ENCODE assay signal across 8 cellular contexts in genomic region chr16:22008215-22009142, GRCh38. TPM values are rescaled to one million over a fixed set of nuclear protein-coding genes. Genes with fewer than 3 reads are reported as not detected.
DNase-seq lines count a peak whose midpoint lies in the region; ATAC-seq and TF ChIP-seq lines count a peak whose summit lies in the region.

No MANE protein-coding gene starts in this region.

- H3K27ac Mint-ChIP-seq in activated naive CD8-positive, alpha-beta T cell treated with anti-CD3 and anti-CD28 coated beads, Interleukin-2, amount 50 U/mL, for 24 hours = peak overlapping the region; percentile 62

- H3K4me3 ChIP-seq in MG63 (peak overlapping the region; percentile 96), iPS DF 6.9 (ENCODE audit: low read length) (peak overlapping the region; percentile 96), gastrocnemius medialis (peak overlapping the region; percentile 93 to 100 (median 98))

- peak; percentile 18 for ATAC-seq in GM18909 (IDR thresholded peaks at IDR 0.05; ENCODE audit: poor library complexity, unreplicated experiment)
- peak; percentile 39 for ATAC-seq in activated naive CD8-positive, alpha-beta T cell treated with anti-CD3 and anti-CD28 coated beads, Interleukin-2, amount 50 U/mL, for 24 hours
- peak; percentile 13 to 42 for ATAC-seq in gastrocnemius medialis
- no peak for ATAC-seq in GM21360 (IDR thresholded peaks at IDR 0.05; ENCODE audit: unreplicated experiment)

- H3K27me3 ChIP-seq in MG63 = no peaks in the 10 kb centered on the region; the same call in 1 of the 2 replicates
- no peaks in the 10 kb centered on the region for H3K27me3 ChIP-seq in iPS DF 6.9 (ENCODE audit: control insufficient read depth, insufficient read depth, low read length)
- H3K27me3 ChIP-seq in gastrocnemius medialis = no peaks in the 10 kb centered on the region

- H3K4me1 ChIP-seq in iPS DF 6.9 (ENCODE audit: control insufficient read depth, insufficient read depth, low read length) = no peaks in the 10 kb centered on the region; the same call in 1 of the 2 replicates
- peaks cover 20 to 33% of the 10 kb centered on the region in 2 donors for H3K4me1 ChIP-seq in gastrocnemius medialis

- intact Hi-C loops in gastrocnemius medialis (cut with DNase I; ENCODE audit: low total_unique reads) = loop anchor here (2.0 kb wide), 1 partner anchor 288 kb away; the partner anchor contains the start of gene POLR3E

- H3K27ac ChIP-seq in iPS DF 6.9 (ENCODE audit: low read length) = no peak overlapping the region
- H3K27ac ChIP-seq in gastrocnemius medialis = peak overlapping the region; percentile 69 to 88 (median 81)

- peaks cover 3% of the 10 kb centered on the region for H3K36me3 Mint-ChIP-seq in activated naive CD8-positive, alpha-beta T cell treated with anti-CD3 and anti-CD28 coated beads, Interleukin-2, amount 50 U/mL, for 24 hours (ENCODE audit: low read depth)

- no peaks in the 10 kb centered on the region for H3K27me3 Mint-ChIP-seq in activated naive CD8-positive, alpha-beta T cell treated with anti-CD3 and anti-CD28 coated beads, Interleukin-2, amount 50 U/mL, for 24 hours

- H3K4me1 Mint-ChIP-seq in activated naive CD8-positive, alpha-beta T cell treated with anti-CD3 and anti-CD28 coated beads, Interleukin-2, amount 50 U/mL, for 24 hours = peaks cover 53% of the 10 kb centered on the region

- peaks cover 3% of the 10 kb centered on the region; the same call in 1 of the 2 replicates for H3K36me3 ChIP-seq in MG63
- no peaks in the 10 kb centered on the region for H3K36me3 ChIP-seq in iPS DF 6.9 (ENCODE audit: control insufficient read depth, insufficient read depth, low read length)
- H3K36me3 ChIP-seq in gastrocnemius medialis = no peaks in the 10 kb centered on the region

- H3K9me3 ChIP-seq in MG63 = no peaks in the 10 kb centered on the region
- H3K9me3 ChIP-seq in iPS DF 6.9 (ENCODE audit: control insufficient read depth, insufficient read depth, low read length) = no peaks in the 10 kb centered on the region
- H3K9me3 ChIP-seq in gastrocnemius medialis = no peaks in the 10 kb centered on the region

- no peak for TF ChIP-seq POLR2A in gastrocnemius medialis (IDR thresholded peaks at IDR 0.05)

- H3K4me3 Mint-ChIP-seq in activated naive CD8-positive, alpha-beta T cell treated with anti-CD3 and anti-CD28 coated beads, Interleukin-2, amount 50 U/mL, for 24 hours = peak overlapping the region; percentile 87

- in situ Hi-C loops in gastrocnemius medialis (cut with MboI; ENCODE audit: low sequenced_read_pairs in 4 of 4) = loop anchor here (10.0 to 25.0 kb wide), 4 partner anchors 66 to 286 kb away; partner anchors contain the start of gene POLR3E (in 4 of the 4)

- H3K9me3 Mint-ChIP-seq in activated naive CD8-positive, alpha-beta T cell treated with anti-CD3 and anti-CD28 coated beads, Interleukin-2, amount 50 U/mL, for 24 hours = no peaks in the 10 kb centered on the region

- peak; percentile 40 for DNase-seq in 8988T
- DNase-seq in MG63 = peak; percentile 38
- DNase-seq in activated naive CD8-positive, alpha-beta T cell treated with anti-CD3 and anti-CD28 coated beads, Interleukin-2, amount 50 U/mL, for 24 hours = peak; percentile 44
- no peak for DNase-seq in iPS DF 6.9 (ENCODE audit: low read depth, low spot score)
- no peak for DNase-seq in gastrocnemius medialis
- no peak for DNase-seq in T1000 (lab: John Stamatoyannopoulos, UW)

- no peak for TF ChIP-seq CTCF in gastrocnemius medialis (IDR thresholded peaks at IDR 0.05 in 4 of 5, conservative IDR thresholded peaks at IDR 0.05 in 1 of 5)

- WGBS in iPS DF 6.9 (ENCODE audit: insufficient coverage, insufficient read length) = no CpG with 5 or more reads among the region's 70 CpGs

RNA-seq across cellular contexts. Expression of gene MOSMO, which starts 0.6 kb away (rescaled TPM):
- 5.6 and 17.6 TPM in 2 replicates for total RNA-seq in MG63 (2014; rRNA removed; shearing (Covaris generic); ENCODE audit: low replicate concordance)
- total RNA-seq in gastrocnemius medialis = 10 to 100 TPM; 12.6 to 17.6 (median 13.9) TPM

RNA-seq across cellular contexts. Expression of gene PDZD9, which starts 7.6 kb away (rescaled TPM):
- not detected in 2 replicates for total RNA-seq in MG63 (2014; rRNA removed; shearing (Covaris generic); ENCODE audit: low replicate concordance)
- total RNA-seq in gastrocnemius medialis = not detected

RNA-seq across cellular contexts. Expression of gene UQCRC2, which starts 55.3 kb away (rescaled TPM):
- total RNA-seq in MG63 (2014; rRNA removed; shearing (Covaris generic); ENCODE audit: low replicate concordance) = 67.6 and 69.0 TPM in 2 replicates
- 100 to 1,000 TPM; 204 to 335 (median 276) TPM for total RNA-seq in gastrocnemius medialis

Comparison
In these comparisons a context has a peak if more than half of its experiments do, and no peak if none do; other contexts are left out.
1. DNase-seq: peak in 8988T (single experiment), MG63 (single experiment) and activated naive CD8-positive, alpha-beta T cell treated with anti-CD3 and anti-CD28 coated beads, Interleukin-2, amount 50 U/mL, for 24 hours (single experiment); none in iPS DF 6.9 (single experiment), gastrocnemius medialis (0 of 2) and T1000 (single experiment).
2. Peak in every context shown above with its lines, with median percentiles within 50 percentile points of each other: H3K4me3 ChIP-seq.